8 cellular contexts compared by ENCODE assay signal in genomic region chr2:233061007-233061590, GRCh38. TPM values are rescaled to one million over a fixed set of nuclear protein-coding genes. Genes with fewer than 3 reads are reported as not detected.
DNase-seq lines count a peak whose midpoint lies in the region; TF ChIP-seq lines count a peak whose summit lies in the region.

No MANE protein-coding gene starts in this region.

- H3K27ac Mint-ChIP-seq in stimulated activated naive CD8-positive, alpha-beta T cell treated with anti-CD3 and anti-CD28 coated beads, Interleukin-15, Interleukin-2, amounts not matched to agents 100 ng/mL and 50 ng/mL, for 24 hours: peak overlapping the region; percentile 99

- TF ChIP-seq CTCF in HL-60 (IDR thresholded peaks at IDR 0.05; ENCODE audit: insufficient read depth, low read length): no peak
- no peak for TF ChIP-seq CTCF in dorsolateral prefrontal cortex (IDR thresholded peaks at IDR 0.05 in 54 of 56, conservative IDR thresholded peaks at IDR 0.05 in 2 of 56; ENCODE audit: low read depth in 1 of 56, partially characterized antibody in 56 of 56)

- H3K27me3 Mint-ChIP-seq in stimulated activated naive CD8-positive, alpha-beta T cell treated with anti-CD3 and anti-CD28 coated beads, Interleukin-15, Interleukin-2, amounts not matched to agents 100 ng/mL and 50 ng/mL, for 24 hours: no peaks in the 10 kb centered on the region

- H3K4me3 ChIP-seq in HL-60 (replicated peaks; ENCODE audit: insufficient read depth, low read length) (peak overlapping the region; percentile 86), dorsolateral prefrontal cortex (peak overlapping the region in 57 of 59 donors; percentile 2 to 64 (median 40))

- intact Hi-C loops in dorsolateral prefrontal cortex (cut with DNase I): no loop called here

- peaks cover 59% of the 10 kb centered on the region for H3K4me1 Mint-ChIP-seq in stimulated activated naive CD8-positive, alpha-beta T cell treated with anti-CD3 and anti-CD28 coated beads, Interleukin-15, Interleukin-2, amounts not matched to agents 100 ng/mL and 50 ng/mL, for 24 hours (ENCODE audit: low read depth)

- H3K9me3 Mint-ChIP-seq in stimulated activated naive CD8-positive, alpha-beta T cell treated with anti-CD3 and anti-CD28 coated beads, Interleukin-15, Interleukin-2, amounts not matched to agents 100 ng/mL and 50 ng/mL, for 24 hours: no peaks in the 10 kb centered on the region

- DNase-seq in SIG-M5 treated with dmso at 0.1 percent for 504 hours (lab: John Stamatoyannopoulos, UW; ENCODE audit: unreplicated experiment) (peak; percentile 71), SIG-M5 (lab: John Stamatoyannopoulos, UW) (no peak), HL-60 (ENCODE audit: low read depth in 1 of 2, low spot score in 1 of 2) (peak in 1 of 2 experiments; percentile 64), dorsolateral prefrontal cortex (peak in 1 of 10 donors; percentile 27), NCI-H1694 treated with DMSO at 0.1 percent for 48 hours (lab: John Stamatoyannopoulos, UW) (no peak), SW480 (ENCODE audit: low spot score) (no peak)
- DNase-seq in effector CD8-positive, alpha-beta T cell (lab: John Stamatoyannopoulos, UW): no peak

- peaks cover 13% of the 10 kb centered on the region for H3K36me3 Mint-ChIP-seq in stimulated activated naive CD8-positive, alpha-beta T cell treated with anti-CD3 and anti-CD28 coated beads, Interleukin-15, Interleukin-2, amounts not matched to agents 100 ng/mL and 50 ng/mL, for 24 hours (ENCODE audit: low read depth)

- H3K27me3 ChIP-seq in HL-60 (ENCODE audit: insufficient read depth, poor library complexity, severe bottlenecking) (no peaks in the 10 kb centered on the region), dorsolateral prefrontal cortex (no peaks in the 10 kb centered on the region)

- peak overlapping the region; percentile 87 for H3K4me3 Mint-ChIP-seq in stimulated activated naive CD8-positive, alpha-beta T cell treated with anti-CD3 and anti-CD28 coated beads, Interleukin-15, Interleukin-2, amounts not matched to agents 100 ng/mL and 50 ng/mL, for 24 hours

- peak overlapping the region; percentile 98 for H3K27ac ChIP-seq in HL-60 (replicated peaks)
- peak overlapping the region in 55 of 59 donors; percentile 19 to 87 (median 68) for H3K27ac ChIP-seq in dorsolateral prefrontal cortex

RNA-seq across cellular contexts. Expression of gene INPP5D, which starts 1.0 kb away (rescaled TPM):
- 10 to 100 TPM in 117 of 120 experiments, 1 to 10 TPM in 3; 5.0 to 38.5 (median 18.8) TPM for total RNA-seq in dorsolateral prefrontal cortex

RNA-seq across cellular contexts. Expression of gene NEU2, which starts 28.6 kb away (rescaled TPM):
- total RNA-seq in dorsolateral prefrontal cortex: not detected

RNA-seq across cellular contexts. Expression of gene NGEF, which starts 48.0 kb away (rescaled TPM):
- 100 to 1,000 TPM in 119 of 120 experiments, 10 to 100 TPM in 1; 68.9 to 303 (median 203) TPM for total RNA-seq in dorsolateral prefrontal cortex
